Comparison of ENCODE assay signal across 8 cellular contexts in the genomic region with DNA sequence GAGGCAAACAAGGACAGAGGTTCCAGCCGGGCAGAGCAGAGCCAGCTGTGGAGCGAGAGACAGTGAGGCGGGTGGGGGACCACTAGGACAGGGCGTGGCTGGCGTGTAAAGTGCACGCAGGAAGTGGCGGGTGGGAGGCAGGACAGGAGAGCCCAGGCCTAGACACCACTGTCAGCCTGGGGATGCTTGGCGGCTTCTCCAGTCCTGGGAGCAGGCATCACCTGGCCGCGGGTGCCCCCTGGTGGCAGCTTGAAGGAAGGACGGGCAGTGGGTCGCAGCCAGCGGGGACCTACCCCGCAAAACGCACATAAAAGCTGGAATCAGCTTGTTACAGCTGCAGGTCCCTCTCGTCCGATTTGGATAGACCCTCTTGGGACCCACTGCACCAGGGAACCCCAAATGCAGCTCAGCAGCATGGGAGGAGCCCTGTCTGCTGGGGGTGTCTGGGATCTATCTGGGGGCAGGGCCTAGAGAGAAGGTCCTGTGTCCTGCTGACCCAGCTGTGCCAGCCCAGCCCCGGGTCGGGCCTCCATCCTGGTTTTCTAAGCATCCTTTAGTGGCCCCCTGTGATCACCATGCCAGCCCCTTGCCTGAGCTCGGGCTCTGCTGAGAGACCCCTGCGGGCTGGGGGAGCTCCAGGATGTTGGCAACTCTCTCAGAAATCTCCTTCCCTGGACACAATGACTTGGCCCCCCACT. TPM values are rescaled to one million over a fixed set of nuclear protein-coding genes. Genes with fewer than 3 reads are reported as not detected.
DNase-seq lines count a peak whose midpoint lies in the region; ATAC-seq and TF ChIP-seq lines count a peak whose summit lies in the region.

No MANE protein-coding gene starts in this region.

- H3K36me3 Mint-ChIP-seq in endothelial cell (ENCODE audit: low read depth, unreplicated experiment): peaks cover 4% of the 10 kb centered on the region

- peaks cover 37% of the 10 kb centered on the region for H3K4me1 Mint-ChIP-seq in endothelial cell (ENCODE audit: unreplicated experiment)

- intact Hi-C loops in mucosa of descending colon (cut with DNase I, micrococcal nuclease): loop anchor here (5.0 kb wide), 1 partner anchor 75 kb away; no protein-coding TSS in a partner anchor

- H3K4me3 Mint-ChIP-seq in endothelial cell (ENCODE audit: unreplicated experiment): no peak overlapping the region

- peak; percentile 95 for TF ChIP-seq CTCF in endothelial cell (IDR thresholded peaks at IDR 0.05; ENCODE audit: unreplicated experiment)
- TF ChIP-seq CTCF in mucosa of descending colon (IDR thresholded peaks at IDR 0.05): peak; percentile 89

- DNase-seq in NCI-H187 (lab: John Stamatoyannopoulos, UW) (peak; percentile 54 to 74), NCI-H187 treated with DMSO at 0.1 percent for 48 hours (lab: John Stamatoyannopoulos, UW) (no peak), NCI-H82 treated with DMSO at 0.1 percent for 48 hours (lab: John Stamatoyannopoulos, UW; ENCODE audit: unreplicated experiment) (peak; percentile 5), endothelial cell (ENCODE audit: low spot score) (peak; percentile 94), mucosa of descending colon (peak; percentile 76 to 86 (median 80))
- peak; percentile 54 for DNase-seq in activated CD8-positive, alpha-beta memory T cell treated with anti-CD3 and anti-CD28 coated beads, Interleukin-2, amount 50 U/mL, for 24 hours (ENCODE audit: extremely low read depth)
- peak; percentile 53 to 66 for DNase-seq in stimulated activated CD8-positive, alpha-beta memory T cell treated with anti-CD3 and anti-CD28 coated beads, Interleukin-7, amount 100 ng/mL, for 1 hour (ENCODE audit: low read depth in 2 of 2)

- no peak overlapping the region for H3K27ac Mint-ChIP-seq in endothelial cell (ENCODE audit: unreplicated experiment)

- H3K4me3 ChIP-seq in mucosa of descending colon: no peak overlapping the region

- H3K4me1 ChIP-seq in mucosa of descending colon (ENCODE audit: low read depth): peaks cover 5% of the 10 kb centered on the region

- peaks cover 14% of the 10 kb centered on the region for H3K27me3 Mint-ChIP-seq in endothelial cell (ENCODE audit: unreplicated experiment)

- H3K9me3 ChIP-seq in mucosa of descending colon: no peaks in the 10 kb centered on the region

- no peaks in the 10 kb centered on the region for H3K36me3 ChIP-seq in mucosa of descending colon (ENCODE audit: low read depth)

- no peaks in the 10 kb centered on the region for H3K9me3 Mint-ChIP-seq in endothelial cell (ENCODE audit: unreplicated experiment)

- peak; percentile 42 for ATAC-seq in HG03108 (IDR thresholded peaks at IDR 0.05; ENCODE audit: unreplicated experiment)
- peak; percentile 83 for ATAC-seq in mucosa of descending colon

RNA-seq across cellular contexts. Expression of a gene that starts 57.7 kb away (rescaled TPM):
- total RNA-seq in endothelial cell (ENCODE audit: unreplicated experiment) (53.2 TPM), mucosa of descending colon (10 to 100 TPM in 2 of 3 donors, 1 to 10 TPM in 1; 5.8 to 39.2 (median 14.9) TPM)
